In genomic region chr14:24196071-24197061, GRCh38 we compare ENCODE assay signal across 8 cellular contexts. TPM values are rescaled to one million over a fixed set of nuclear protein-coding genes. Genes with fewer than 3 reads are reported as not detected.
DNase-seq lines count a peak whose midpoint lies in the region; ATAC-seq and TF ChIP-seq lines count a peak whose summit lies in the region.

No MANE protein-coding gene starts in this region.

- H3K4me1 Mint-ChIP-seq in activated CD8-positive, alpha-beta T cell treated with anti-CD3 and anti-CD28 coated beads for 36 hours (ENCODE audit: low read depth) = peaks cover 52% of the 10 kb centered on the region

- DNase-seq in CD1c-positive myeloid dendritic cell (ENCODE audit: extremely low spot score) (peak; percentile 51), left cardiac atrium (no peak), sciatic nerve (ENCODE audit: low spot score) (no peak)
- no peak for DNase-seq in activated CD8-positive, alpha-beta T cell treated with anti-CD3 and anti-CD28 coated beads for 36 hours
- DNase-seq in NK-92 treated with Interleukin-12 subunit alpha and Interleukin-12 subunit beta, amount 100 ng/mL, for 24 hours (lab: John Stamatoyannopoulos, UW) = no peak
- no peak for DNase-seq in stimulated activated CD4-positive, alpha-beta T cell treated with anti-CD3 and anti-CD28 coated beads, Interleukin-2, amount 100 ng/mL, for 24 hours

- peaks cover 56% of the 10 kb centered on the region for H3K36me3 Mint-ChIP-seq in activated CD8-positive, alpha-beta T cell treated with anti-CD3 and anti-CD28 coated beads for 36 hours (ENCODE audit: low read depth)

- CTCF ChIA-PET in activated CD8-positive, alpha-beta T cell treated with anti-CD3 and anti-CD28 coated beads for 36 hours (lab: Charles Lee) = interaction anchor here (0.9 to 3.8 kb wide), 9 partner anchors 11 to 112 kb away, joined by 3 to 15 read pairs (median 5); partner anchors contain the start of genes CHMP4A, CIDEB, DHRS1 and IRF9

- peak overlapping the region; percentile 98 for H3K27ac Mint-ChIP-seq in activated CD8-positive, alpha-beta T cell treated with anti-CD3 and anti-CD28 coated beads for 36 hours

- TF ChIP-seq CTCF in activated CD8-positive, alpha-beta T cell treated with anti-CD3 and anti-CD28 coated beads for 36 hours (IDR thresholded peaks at IDR 0.05) = no peak

- H3K27me3 Mint-ChIP-seq in activated CD8-positive, alpha-beta T cell treated with anti-CD3 and anti-CD28 coated beads for 36 hours = no peaks in the 10 kb centered on the region

- intact Hi-C loops in activated CD8-positive, alpha-beta T cell treated with anti-CD3 and anti-CD28 coated beads for 36 hours (cut with micrococcal nuclease) = no loop called here
- intact Hi-C loops in left cardiac atrium (cut with DNase I) = no loop called here
- intact Hi-C loops in sciatic nerve (cut with DNase I) = no loop called here

- H3K9me3 Mint-ChIP-seq in activated CD8-positive, alpha-beta T cell treated with anti-CD3 and anti-CD28 coated beads for 36 hours = peaks cover 5% of the 10 kb centered on the region

- H3K4me3 Mint-ChIP-seq in activated CD8-positive, alpha-beta T cell treated with anti-CD3 and anti-CD28 coated beads for 36 hours = peak overlapping the region; percentile 95

- POLR2A ChIA-PET in activated CD8-positive, alpha-beta T cell treated with anti-CD3 and anti-CD28 coated beads for 36 hours (lab: Charles Lee) = interaction anchor here (0.6 to 4.1 kb wide), 21 partner anchors 10 to 234 kb away, joined by 3 to 58 read pairs (median 6); partner anchors contain the start of genes CBLN3, CHMP4A, CIDEB and EMC9

- ATAC-seq in GM18870 (IDR thresholded peaks at IDR 0.05; ENCODE audit: unreplicated experiment) (peak; percentile 22), HG03565 (IDR thresholded peaks at IDR 0.05; ENCODE audit: unreplicated experiment) (peak; percentile 2), left cardiac atrium (peak; percentile 38 to 40), sciatic nerve (peak; percentile 54)
- ATAC-seq in activated CD8-positive, alpha-beta T cell treated with anti-CD3 and anti-CD28 coated beads for 36 hours = no peak

RNA-seq across cellular contexts. Expression of gene TM9SF1, which starts 1.1 kb away (rescaled TPM):
- 10 to 100 TPM; 16.3 to 18.0 TPM for total RNA-seq in activated CD8-positive, alpha-beta T cell treated with anti-CD3 and anti-CD28 coated beads for 36 hours
- 10 to 100 TPM; 30.7 to 34.0 TPM for total RNA-seq in left cardiac atrium
- 40.8 TPM for total RNA-seq in sciatic nerve

RNA-seq across cellular contexts. Expression of gene IPO4, which starts 7.8 kb away (rescaled TPM):
- total RNA-seq in activated CD8-positive, alpha-beta T cell treated with anti-CD3 and anti-CD28 coated beads for 36 hours = 100 to 1,000 TPM in 1 of 2 experiments, 10 to 100 TPM in 1; 98.4 to 102 TPM
- total RNA-seq in left cardiac atrium (10 to 100 TPM; 11.8 to 30.2 TPM), sciatic nerve (17.7 TPM)

RNA-seq across cellular contexts. Expression of gene TSSK4, which starts 9.1 kb away (rescaled TPM):
- under 1 TPM in 1 of 2 experiments, not detected in 1; 0.18 TPM for total RNA-seq in activated CD8-positive, alpha-beta T cell treated with anti-CD3 and anti-CD28 coated beads for 36 hours
- total RNA-seq in left cardiac atrium (under 1 TPM in 1 of 2 donors, not detected in 1; 0.21 TPM), sciatic nerve (not detected)

RNA-seq across cellular contexts. Expression of gene CHMP4A, which starts 16.9 kb away (rescaled TPM):
- 10 to 100 TPM; 55.6 to 61.8 TPM for total RNA-seq in activated CD8-positive, alpha-beta T cell treated with anti-CD3 and anti-CD28 coated beads for 36 hours
- 10 to 100 TPM; 34.7 to 38.4 TPM for total RNA-seq in left cardiac atrium
- total RNA-seq in sciatic nerve = 56.4 TPM

RNA-seq across cellular contexts. Expression of gene MDP1, which starts 19.5 kb away (rescaled TPM):
- 10 to 100 TPM; 11.2 to 11.3 TPM for total RNA-seq in activated CD8-positive, alpha-beta T cell treated with anti-CD3 and anti-CD28 coated beads for 36 hours
- total RNA-seq in left cardiac atrium = 10 to 100 TPM; 14.5 to 18.2 TPM
- total RNA-seq in sciatic nerve = 13.8 TPM
